In genomic region chr7:137948845-137949330, GRCh38 we compare ENCODE assay signal across 18 cellular contexts.
"Had no signal": no experiment of that assay in that cellular context is flagged by ENCODE, and none has a peak within 500 bp of the region (broad histone marks: within the 10 kb centered on the region; RNA-seq: fewer than 3 reads in every experiment).

No MANE protein-coding gene starts in this region.

- H3K36me3 ChIP-seq: heart left ventricle, neural progenitor cell, transverse colon had no signal

- H3K4me3 Mint-ChIP-seq: activated CD4-positive, alpha-beta memory T cell treated with anti-CD3 and anti-CD28 coated beads for 36 hours; activated naive CD8-positive, alpha-beta T cell treated with anti-CD3 and anti-CD28 coated beads, Interleukin-2, amount 10 ng/mL, durations not matched to agents 7 days and 5 days; neural progenitor cell; stimulated activated effector memory CD8-positive, alpha-beta T cell treated with anti-CD3 and anti-CD28 coated beads, Interleukin-12 subunit alpha, Interleukin-12 subunit beta, amount 100 ng/mL, for 72 hours had no signal

- H3K27me3 ChIP-seq: heart left ventricle, neural progenitor cell, transverse colon had no signal

- H3K27me3 Mint-ChIP-seq: activated CD4-positive, alpha-beta memory T cell treated with anti-CD3 and anti-CD28 coated beads for 36 hours; activated naive CD8-positive, alpha-beta T cell treated with anti-CD3 and anti-CD28 coated beads, Interleukin-2, amount 10 ng/mL, durations not matched to agents 7 days and 5 days had no signal

- ATAC-seq: stimulated activated effector memory CD8-positive, alpha-beta T cell treated with anti-CD3 and anti-CD28 coated beads, Interleukin-12 subunit alpha, Interleukin-12 subunit beta, amount 100 ng/mL, for 72 hours had no signal

- FAIRE-seq: colon, frontal cortex, islet of Langerhans had no signal

- H3K27ac Mint-ChIP-seq: activated CD4-positive, alpha-beta memory T cell treated with anti-CD3 and anti-CD28 coated beads for 36 hours; activated naive CD8-positive, alpha-beta T cell treated with anti-CD3 and anti-CD28 coated beads, Interleukin-2, amount 10 ng/mL, durations not matched to agents 7 days and 5 days; neural progenitor cell had no signal

- H3K9me3 ChIP-seq: heart left ventricle, transverse colon had no signal

- H3K27ac ChIP-seq: neural progenitor cell, parathyroid adenoma had no signal

- DNase-seq: activated CD4-positive, alpha-beta memory T cell treated with anti-CD3 and anti-CD28 coated beads for 36 hours; activated CD4-positive, CD25-positive, alpha-beta regulatory T cell treated with anti-CD3 and anti-CD28 coated beads, Interleukin-2, amount 50 U/mL, for 72 hours; activated gamma-delta T cell treated with Interleukin-2 at 50 U/mL for 16 hours; activated naive CD8-positive, alpha-beta T cell treated with anti-CD3 and anti-CD28 coated beads, Interleukin-2, amount 10 ng/mL, durations not matched to agents 7 days and 5 days; activated T-cell treated with anti-CD3 and anti-CD28 coated beads, Interleukin-2, amount 50 U/mL, for 48 hours; anterior cingulate cortex; effector memory CD4-positive, alpha-beta T cell; heart left ventricle; left ventricle myocardium superior; retina; transverse colon had no signal

- H3K9ac ChIP-seq: neural progenitor cell, parathyroid adenoma had no signal

- H3K4me2 ChIP-seq: neural progenitor cell, smooth muscle cell had no signal

- H3K4me3 ChIP-seq: heart left ventricle, neural progenitor cell, smooth muscle cell, transverse colon had no signal

- H2AFZ ChIP-seq: neural progenitor cell, parathyroid adenoma had no signal

- H3K9me3 Mint-ChIP-seq: activated CD4-positive, alpha-beta memory T cell treated with anti-CD3 and anti-CD28 coated beads for 36 hours; activated naive CD8-positive, alpha-beta T cell treated with anti-CD3 and anti-CD28 coated beads, Interleukin-2, amount 10 ng/mL, durations not matched to agents 7 days and 5 days; neural progenitor cell; stimulated activated effector memory CD8-positive, alpha-beta T cell treated with anti-CD3 and anti-CD28 coated beads, Interleukin-12 subunit alpha, Interleukin-12 subunit beta, amount 100 ng/mL, for 72 hours had no signal
